In genomic region chr18:464311-464659, GRCh38 we compare ENCODE assay signal across 26 cellular contexts. TPM values are rescaled to one million over a fixed set of nuclear protein-coding genes. Genes with fewer than 3 reads are reported as not detected.
DNase-seq lines count a peak whose midpoint lies in the region; ATAC-seq, FAIRE-seq and TF ChIP-seq lines count a peak whose summit lies in the region.
"Had no signal": no experiment of that assay in that cellular context is flagged by ENCODE, and none has a peak within 500 bp of the region (broad histone marks: within the 10 kb centered on the region; RNA-seq: fewer than 3 reads in every experiment).

No MANE protein-coding gene starts in this region.

- no peaks in the 10 kb centered on the region for H3K9me3 Mint-ChIP-seq in nephron
- H3K9me3 Mint-ChIP-seq in activated naive CD4-positive, alpha-beta T cell treated with anti-CD3 and anti-CD28 coated beads for 36 hours: peaks cover 2% of the 10 kb centered on the region
- H3K9me3 Mint-ChIP-seq: CD8-positive, alpha-beta T cell; memory B cell; T-helper 1 cell treated with Interleukin-12 subunit alpha and Interleukin-12 subunit beta and Interleukin-4 antibody, amounts not matched to agents 30 μg/mL and 1 μg/mL, for 36 hours had no signal

- ATAC-seq in K562 (no peak), GM19455 (IDR thresholded peaks at IDR 0.05; ENCODE audit: unreplicated experiment) (no peak)
- ATAC-seq: CD8-positive, alpha-beta T cell; gastrocnemius medialis had no signal

- H3K9me1 ChIP-seq in K562 (ENCODE audit: control insufficient read depth, insufficient read depth, low read length): no peaks in the 10 kb centered on the region

- no peak overlapping the region for H2AFZ ChIP-seq in K562 (ENCODE audit: low read depth, low read length)
- H2AFZ ChIP-seq: parathyroid adenoma had no signal

- peak overlapping the region; percentile 37 to 57 (median 57) for H3K27ac Mint-ChIP-seq in nephron
- H3K27ac Mint-ChIP-seq in activated naive CD4-positive, alpha-beta T cell treated with anti-CD3 and anti-CD28 coated beads for 36 hours: no peak overlapping the region
- H3K27ac Mint-ChIP-seq: CD8-positive, alpha-beta T cell; memory B cell; T-helper 1 cell treated with Interleukin-12 subunit alpha and Interleukin-12 subunit beta and Interleukin-4 antibody, amounts not matched to agents 30 μg/mL and 1 μg/mL, for 36 hours had no signal

- no peak for TF ChIP-seq POLR2A in K562 (conservative IDR thresholded peaks at IDR 0.05)
- TF ChIP-seq POLR2A in H54 (IDR thresholded peaks at IDR 0.05; ENCODE audit: low read depth, low read length): no peak

- H3K27me3 Mint-ChIP-seq in nephron (ENCODE audit: low read depth): peaks cover 14% of the 10 kb centered on the region
- H3K27me3 Mint-ChIP-seq in activated naive CD4-positive, alpha-beta T cell treated with anti-CD3 and anti-CD28 coated beads for 36 hours (ENCODE audit: low read depth): peaks cover 29% of the 10 kb centered on the region

- intact Hi-C loops in K562 (cut with micrococcal nuclease): no loop called here
- intact Hi-C loops in activated naive CD4-positive, alpha-beta T cell treated with anti-CD3 and anti-CD28 coated beads for 36 hours (cut with micrococcal nuclease): no loop called here

- in situ Hi-C loops in K562 (cut with MboI): no loop called here

- H3K79me2 ChIP-seq in K562 (ENCODE audit: control insufficient read depth, insufficient read depth, low read length): no peaks in the 10 kb centered on the region
- H3K79me2 ChIP-seq: parathyroid adenoma had no signal

- DNase-seq in CD1c-positive myeloid dendritic cell (ENCODE audit: extremely low spot score) (peak; percentile 76), NOMO-1 treated with DMSO at 0.1 percent for 48 hours (lab: John Stamatoyannopoulos, UW; ENCODE audit: unreplicated experiment) (peak; percentile 77), K562 (ENCODE audit: extremely low read depth in 1 of 4, low spot score in 3 of 4) (no peak), A172 (ENCODE audit: low spot score) (no peak), H54 (ENCODE audit: insufficient read length, low spot score) (no peak)
- DNase-seq in activated naive CD4-positive, alpha-beta T cell treated with anti-CD3 and anti-CD28 coated beads for 36 hours: no peak
- DNase-seq: activated CD8-positive, alpha-beta memory T cell treated with anti-CD3 and anti-CD28 coated beads for 24 hours; activated naive CD4-positive, alpha-beta T cell treated with anti-CD3 and anti-CD28 coated beads, Interleukin-2, amount 50 U/mL, for 16 hours; activated T-cell treated with anti-CD3 and anti-CD28 coated beads, Interleukin-2, amount 50 U/mL, for 48 hours; CD8-positive, alpha-beta T cell; cerebellar nuclear complex; effector CD8-positive, alpha-beta T cell; gastrocnemius medialis; NCI-H1417 treated with DMSO at 0.1 percent for 48 hours; NCI-H526; sigmoid colon; testis had no signal

- H3K4me1 ChIP-seq in K562 (replicated peaks in 1 of 2; ENCODE audit: control insufficient read depth in 2 of 2, insufficient read depth in 2 of 2, low read length in 2 of 2): no peaks in the 10 kb centered on the region
- H3K4me1 ChIP-seq: ascending aorta, gastrocnemius medialis, HAP-1, parathyroid adenoma, testis had no signal

- no peak for TF ChIP-seq RAD21 in K562 (CRISPR knock-in tag; conservative IDR thresholded peaks at IDR 0.05 in 1 of 2, IDR thresholded peaks at IDR 0.05 in 1 of 2)

- no peaks in the 10 kb centered on the region for H3K9me3 ChIP-seq in K562 (replicated peaks; ENCODE audit: control insufficient read depth, insufficient read depth, low read depth, low read length)
- H3K9me3 ChIP-seq: ascending aorta, esophagus muscularis mucosa, gastrocnemius medialis, HAP-1, sigmoid colon, testis had no signal

- no peak overlapping the region for H3K27ac ChIP-seq in K562 (ENCODE audit: extremely low read depth, low read depth, low read length)
- H3K27ac ChIP-seq: ascending aorta, esophagus muscularis mucosa, gastrocnemius medialis, parathyroid adenoma, sigmoid colon, testis, WERI-Rb-1 had no signal

- no peak overlapping the region for H3K4me3 ChIP-seq in K562
- H3K4me3 ChIP-seq: ascending aorta, esophagus muscularis mucosa, gastrocnemius medialis, HAP-1, sigmoid colon, testis had no signal

- CTCF ChIA-PET in K562 (lab: Yijun Ruan, JAX; ENCODE audit: low intra/inter-chr PET ratio): no interaction called here
- CTCF ChIA-PET in activated naive CD4-positive, alpha-beta T cell treated with anti-CD3 and anti-CD28 coated beads for 36 hours (lab: Charles Lee): no interaction called here

- H3K36me3 ChIP-seq in K562 (ENCODE audit: control insufficient read depth, insufficient read depth, low read length): no peaks in the 10 kb centered on the region
- H3K36me3 ChIP-seq: ascending aorta, esophagus muscularis mucosa, gastrocnemius medialis, HAP-1, sigmoid colon, WERI-Rb-1 had no signal

- TF ChIP-seq CTCF in K562 (IDR thresholded peaks at IDR 0.05 in 2 of 3, conservative IDR thresholded peaks at IDR 0.05 in 1 of 3; ENCODE audit: insufficient read depth in 2 of 3, low read depth in 1 of 3, low read length in 3 of 3): no peak
- no peak for TF ChIP-seq CTCF in nephron (IDR thresholded peaks at IDR 0.05; ENCODE audit: unreplicated experiment in 3 of 3)

- peaks cover 34 to 36% of the 10 kb centered on the region in 2 experiments for H3K27me3 ChIP-seq in K562 (ENCODE audit: control insufficient read depth in 2 of 2, insufficient read depth in 2 of 2, low read length in 2 of 2)
- H3K27me3 ChIP-seq: ascending aorta, esophagus muscularis mucosa, gastrocnemius medialis, sigmoid colon, testis had no signal

- TF ChIP-seq EP300 in K562 (IDR thresholded peaks at IDR 0.05; ENCODE audit: low read length): no peak

- POLR2A ChIA-PET in K562 (lab: Yijun Ruan, JAX): interaction anchor here (1.2 kb wide), 1 partner anchor 26 kb away, joined by 3 read pairs; no protein-coding TSS in a partner anchor

- BruUV-seq in K562 (replicated peaks; lab: Mats Ljungman, UMichigan): no TSS peak

- FAIRE-seq in K562 (lab: Jason Lieb, UNC) (no peak), H54 (lab: Jason Lieb, UNC) (no peak)

- H3K4me2 ChIP-seq in K562 (ENCODE audit: insufficient read depth, low read length): no peak overlapping the region

- no peaks in the 10 kb centered on the region for H4K20me1 ChIP-seq in K562 (replicated peaks; ENCODE audit: control insufficient read depth, insufficient read depth, low read length)

- 0% methylated on average over 3 of the region's 3 CpGs for WGBS in K562 (ENCODE audit: insufficient coverage, low coverage, missing lambda C conversion rate)

- H3K4me1 Mint-ChIP-seq in nephron: peaks cover 67% of the 10 kb centered on the region
- no peaks in the 10 kb centered on the region for H3K4me1 Mint-ChIP-seq in activated naive CD4-positive, alpha-beta T cell treated with anti-CD3 and anti-CD28 coated beads for 36 hours (ENCODE audit: low read depth)
- H3K4me1 Mint-ChIP-seq: memory B cell had no signal

- H3K4me3 Mint-ChIP-seq in nephron: no peak overlapping the region
- no peak overlapping the region for H3K4me3 Mint-ChIP-seq in activated naive CD4-positive, alpha-beta T cell treated with anti-CD3 and anti-CD28 coated beads for 36 hours
- H3K4me3 Mint-ChIP-seq: CD8-positive, alpha-beta T cell; memory B cell; T-helper 1 cell treated with Interleukin-12 subunit alpha and Interleukin-12 subunit beta and Interleukin-4 antibody, amounts not matched to agents 30 μg/mL and 1 μg/mL, for 36 hours had no signal

- H3K9ac ChIP-seq in K562 (ENCODE audit: insufficient read depth in 1 of 2, low read depth in 2 of 2, low read length in 2 of 2): no peak overlapping the region
- H3K9ac ChIP-seq: parathyroid adenoma had no signal

- H3K36me3 Mint-ChIP-seq in nephron (ENCODE audit: low read depth): no peaks in the 10 kb centered on the region
- no peaks in the 10 kb centered on the region for H3K36me3 Mint-ChIP-seq in activated naive CD4-positive, alpha-beta T cell treated with anti-CD3 and anti-CD28 coated beads for 36 hours (ENCODE audit: low read depth)
- H3K36me3 Mint-ChIP-seq: CD8-positive, alpha-beta T cell; memory B cell had no signal

TF ChIP-seq in K562, 482 proteins besides CTCF, POLR2A, EP300 and RAD21 (continues in another document):
- no peak for TF ChIP-seq ZKSCAN1 (IDR thresholded peaks at IDR 0.05; ENCODE audit: low read depth, low read length)
- no peak for TF ChIP-seq CHCHD3 (CRISPR knock-in tag; IDR thresholded peaks at IDR 0.05)
- no peak for TF ChIP-seq ZNF512 (tag; IDR thresholded peaks at IDR 0.05)
- peak; percentile 93 for TF ChIP-seq SPI1 (IDR thresholded peaks at IDR 0.05; ENCODE audit: borderline replicate concordance, low read depth, low read length)

RNA-seq across cellular contexts. Expression of gene COLEC12, which starts 36.2 kb away (rescaled TPM):
- total RNA-seq in K562 (2011; cell fraction: chromatin; rRNA removed; ENCODE audit: low replicate concordance): not detected in 2 replicates
- not detected in 2 replicates for total RNA-seq in K562 (2011; cell fraction: nucleolus; rRNA removed)
- total RNA-seq in K562 (2011; cell fraction: nucleoplasm; rRNA removed): not detected in 2 replicates
- 0.04 TPM in 1 of 2 replicates, not detected in the other for total RNA-seq in K562 (2014; rRNA removed)
- total RNA-seq in K562 (2014; rRNA removed; fragmentation: Illumina TruSeq; extraction: Trizol): not detected in 2 replicates
- total RNA-seq in K562 (2015; rRNA removed; fragmentation: Illumina TruSeq; extraction: Trizol): not detected in 2 replicates
- 0.04 TPM in 2 replicates for total RNA-seq in K562 (2021)
- not detected in 2 replicates for polyA plus RNA-seq in K562 (2011; rRNA removed)
- polyA plus RNA-seq in K562 (2011; cell fraction: cytosol; rRNA removed): not detected in 2 replicates
- not detected in 2 replicates for polyA plus RNA-seq in K562 (2011; cell fraction: nucleus; rRNA removed)
- polyA plus RNA-seq in K562 (2012): 0.04 TPM in 1 of 2 replicates, not detected in the other
- not detected in 2 replicates for polyA plus RNA-seq in K562 (2014; fragmentation: Illumina TruSeq; extraction: Trizol)
- polyA plus RNA-seq in K562 (2014; fragmentation: Nextera tagmentation; extraction: Ambion mirVana): not detected
- polyA plus RNA-seq in K562 (2014; rRNA removed): not detected in 2 replicates
- not detected in 2 replicates for polyA minus RNA-seq in K562 (2011; rRNA and poly(A)+ RNA removed)
- not detected in 2 replicates for polyA minus RNA-seq in K562 (2011; cell fraction: cytosol; rRNA and poly(A)+ RNA removed)
- not detected in 2 replicates for polyA minus RNA-seq in K562 (2011; cell fraction: nucleus; rRNA and poly(A)+ RNA removed)
- 0.02 TPM in 1 of 2 replicates, not detected in the other for total RNA-seq in A172 (2014; rRNA removed; shearing (Covaris generic))
- total RNA-seq in activated naive CD4-positive, alpha-beta T cell treated with anti-CD3 and anti-CD28 coated beads for 36 hours: not detected
- total RNA-seq: CD8-positive, alpha-beta T cell had no signal

Comparison
In these comparisons a context has a peak if more than half of its experiments do, and no peak if none do; other contexts are left out.
1. DNase-seq: peak in CD1c-positive myeloid dendritic cell (single experiment) and NOMO-1 treated with DMSO at 0.1 percent for 48 hours (single experiment); none in K562 (0 of 4), A172 (single experiment), H54 (single experiment) and activated naive CD4-positive, alpha-beta T cell treated with anti-CD3 and anti-CD28 coated beads for 36 hours (single experiment).